In the genomic region with DNA sequence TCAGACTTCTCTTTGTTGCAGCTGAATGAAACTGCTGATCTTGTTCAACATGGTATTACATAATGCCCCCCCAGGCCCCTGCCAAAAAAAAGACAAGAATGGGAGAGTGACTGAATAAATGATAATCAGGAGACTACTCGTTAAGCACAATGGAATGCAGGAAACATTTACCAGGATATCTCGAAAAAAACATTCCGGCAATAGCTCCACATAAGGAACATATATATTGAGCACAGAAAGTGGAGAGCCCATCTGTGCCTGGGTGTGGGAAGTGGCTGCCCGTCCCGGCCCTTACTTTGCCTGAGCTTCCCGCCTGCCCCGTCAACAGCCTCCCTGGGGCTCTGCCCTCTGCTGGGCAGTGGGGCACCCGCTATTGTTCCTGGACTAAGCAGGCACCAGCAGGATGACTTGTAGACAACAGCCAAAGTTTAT, we compare ENCODE assay signal across 9 cellular contexts. TPM values are rescaled to one million over a fixed set of nuclear protein-coding genes. Genes with fewer than 3 reads are reported as not detected.
A peak's percentile ranks its signal among the peaks of the same experiment; 100 is the strongest.
DNase-seq lines count a peak whose midpoint lies in the region; ATAC-seq and TF ChIP-seq lines count a peak whose summit lies in the region.
"Had no signal": no experiment of that assay in that cellular context is flagged by ENCODE, and none has a peak within 500 bp of the region (broad histone marks: within the 10 kb centered on the region; RNA-seq: fewer than 3 reads in every experiment).

No MANE protein-coding gene starts in this region.

- H3K4me3 ChIP-seq in LNCaP clone FGC (ENCODE audit: low read depth, low read length), result no peak overlapping the region

- H3K36me3 Mint-ChIP-seq in chondrocyte (ENCODE audit: low read depth) (peaks cover 14% of the 10 kb centered on the region), mesothelial cell of epicardium (peaks cover 11% of the 10 kb centered on the region)

- H3K4me3 Mint-ChIP-seq in chondrocyte (ENCODE audit: unreplicated experiment) (no peak overlapping the region), mesothelial cell of epicardium (no peak overlapping the region)
- H3K4me3 Mint-ChIP-seq: central memory CD8-positive, alpha-beta T cell had no signal

- H3K9me3 Mint-ChIP-seq in chondrocyte (ENCODE audit: low read depth) (no peaks in the 10 kb centered on the region), mesothelial cell of epicardium (no peaks in the 10 kb centered on the region)
- H3K9me3 Mint-ChIP-seq: central memory CD8-positive, alpha-beta T cell had no signal

- ATAC-seq in GM19324 (IDR thresholded peaks at IDR 0.05; ENCODE audit: low FRiP score, unreplicated experiment) (no peak), GM19023 (IDR thresholded peaks at IDR 0.05; ENCODE audit: unreplicated experiment) (no peak), HG02981 (IDR thresholded peaks at IDR 0.05; ENCODE audit: unreplicated experiment) (no peak)

- H3K27ac Mint-ChIP-seq in chondrocyte (ENCODE audit: unreplicated experiment) (peak overlapping the region; percentile 51), mesothelial cell of epicardium (peak overlapping the region; percentile 57)

- no peaks in the 10 kb centered on the region for H3K27me3 Mint-ChIP-seq in chondrocyte (ENCODE audit: low read depth)
- H3K27me3 Mint-ChIP-seq in mesothelial cell of epicardium (ENCODE audit: low read depth), result no peaks in the 10 kb centered on the region
- H3K27me3 Mint-ChIP-seq: central memory CD8-positive, alpha-beta T cell had no signal

- TF ChIP-seq CTCF in LNCaP clone FGC (IDR thresholded peaks at IDR 0.05; ENCODE audit: control insufficient read depth, extremely low read depth, insufficient read depth) (peak; percentile 61), chondrocyte (IDR thresholded peaks at IDR 0.05) (peak; percentile 76), mesothelial cell of epicardium (IDR thresholded peaks at IDR 0.05; ENCODE audit: unreplicated experiment) (no peak)

- DNase-seq in COLO668 (lab: John Stamatoyannopoulos, UW; ENCODE audit: unreplicated experiment), result peak; percentile 21
- DNase-seq in LNCaP clone FGC (ENCODE audit: low read depth), result no peak
- DNase-seq in chondrocyte (ENCODE audit: low spot score), result peak; percentile 70
- DNase-seq in mesothelial cell of epicardium (ENCODE audit: low spot score in 2 of 2, unreplicated experiment in 2 of 2), result no peak
- no peak for DNase-seq in COLO829 (ENCODE audit: low spot score)

- H3K4me1 Mint-ChIP-seq in chondrocyte (ENCODE audit: low read depth) (peaks cover 21% of the 10 kb centered on the region), mesothelial cell of epicardium (peaks cover 5% of the 10 kb centered on the region)

RNA-seq across cellular contexts. Expression of gene TRIM11, which starts 13.4 kb away (rescaled TPM):
- total RNA-seq in chondrocyte (16.0 to 22.4 TPM (median 20.0 TPM) in 3 replicates), mesothelial cell of epicardium (39.7 to 40.4 TPM (median 40.2 TPM) in 3 replicates)

RNA-seq across cellular contexts. Expression of gene TRIM17, which starts 23.4 kb away (rescaled TPM):
- total RNA-seq in chondrocyte (0.28 to 0.35 TPM in 2 of 3 replicates, not detected in the other), mesothelial cell of epicardium (28.2 to 30.6 TPM (median 28.8 TPM) in 3 replicates)

Comparison
In these comparisons a context has a peak if more than half of its experiments do, and no peak if none do; other contexts are left out.
1. DNase-seq: peak in COLO668 (single experiment) and chondrocyte (single experiment); none in LNCaP clone FGC (single experiment), mesothelial cell of epicardium (0 of 2) and COLO829 (single experiment).
2. RNA of gene TRIM17, which starts 23.4 kb away (total RNA-seq): 28.2 to 30.6 TPM in mesothelial cell of epicardium; 0.28 to 0.35 TPM in chondrocyte; every median in the first group is over 10 times any median in the second.